ENCODE assay signal across 17 cellular contexts in genomic region chr2:226839960-226840359, GRCh38. TPM values are rescaled to one million over a fixed set of nuclear protein-coding genes. Genes with fewer than 3 reads are reported as not detected.
DNase-seq lines count a peak whose midpoint lies in the region; ATAC-seq and TF ChIP-seq lines count a peak whose summit lies in the region.
"Had no signal": no experiment of that assay in that cellular context is flagged by ENCODE, and none has a peak within 500 bp of the region (broad histone marks: within the 10 kb centered on the region; RNA-seq: fewer than 3 reads in every experiment).

No MANE protein-coding gene starts in this region.

- H3K4me3 Mint-ChIP-seq in activated CD8-positive, alpha-beta T cell treated with anti-CD3 and anti-CD28 coated beads for 36 hours = peak overlapping the region; percentile 44
- H3K4me3 Mint-ChIP-seq in activated CD8-positive, alpha-beta T cell treated with anti-CD3 and anti-CD28 coated beads, Interleukin-2, amount 10 ng/mL, durations not matched to agents 7 days and 5 days = no peak overlapping the region
- H3K4me3 Mint-ChIP-seq in T-helper 17 cell = peak overlapping the region; percentile 78
- H3K4me3 Mint-ChIP-seq in naive thymus-derived CD4-positive, alpha-beta T cell = peak overlapping the region in 5 of 10 donors; percentile 18 to 85 (median 24)
- H3K4me3 Mint-ChIP-seq: H9, immature natural killer cell had no signal

- no peak for TF ChIP-seq CTCF in activated CD8-positive, alpha-beta T cell treated with anti-CD3 and anti-CD28 coated beads for 36 hours (IDR thresholded peaks at IDR 0.05)

- no peak for ATAC-seq in activated CD8-positive, alpha-beta T cell treated with anti-CD3 and anti-CD28 coated beads for 36 hours
- ATAC-seq in activated CD8-positive, alpha-beta T cell treated with anti-CD3 and anti-CD28 coated beads, Interleukin-2, amount 10 ng/mL, durations not matched to agents 7 days and 5 days = no peak
- ATAC-seq in T-helper 17 cell (no peak), right cardiac atrium (no peak)
- no peak for ATAC-seq in naive thymus-derived CD4-positive, alpha-beta T cell
- ATAC-seq: A549, HepG2 had no signal

- H3K9me3 ChIP-seq in KOPT-K1 (ENCODE audit: insufficient read depth, low read length, poor library complexity, severe bottlenecking) (peaks cover 10% of the 10 kb centered on the region), T-helper 17 cell (ENCODE audit: control insufficient read depth, low read length, poor library complexity, severe bottlenecking) (no peaks in the 10 kb centered on the region), right cardiac atrium (ENCODE audit: control insufficient read depth, low read length) (no peaks in the 10 kb centered on the region)
- H3K9me3 ChIP-seq in naive thymus-derived CD4-positive, alpha-beta T cell (ENCODE audit: control insufficient read depth in 2 of 3, low read length in 3 of 3) = no peaks in the 10 kb centered on the region
- H3K9me3 ChIP-seq: neutrophil, right atrium auricular region had no signal

- intact Hi-C loops in activated CD8-positive, alpha-beta T cell treated with anti-CD3 and anti-CD28 coated beads for 36 hours (cut with micrococcal nuclease) = loop anchor here (5.0 kb wide), 2 partner anchors 38 to 142 kb away; no protein-coding TSS in a partner anchor
- intact Hi-C loops in naive thymus-derived CD4-positive, alpha-beta T cell (cut with micrococcal nuclease) = loop anchor here (2.0 to 10.0 kb wide), 3 partner anchors 17 to 1915 kb away; partner anchors contain the start of gene DOCK10 (in 1 of the 2)
- intact Hi-C loops in right cardiac atrium (cut with DNase I) = loop anchor here in 1 of 4 donors (10.0 kb wide), 1 partner anchor 125 kb away; no protein-coding TSS in a partner anchor

- H3K27ac Mint-ChIP-seq in activated CD8-positive, alpha-beta T cell treated with anti-CD3 and anti-CD28 coated beads for 36 hours = peak overlapping the region; percentile 78
- no peak overlapping the region for H3K27ac Mint-ChIP-seq in activated CD8-positive, alpha-beta T cell treated with anti-CD3 and anti-CD28 coated beads, Interleukin-2, amount 10 ng/mL, durations not matched to agents 7 days and 5 days
- peak overlapping the region; percentile 96 for H3K27ac Mint-ChIP-seq in T-helper 17 cell
- H3K27ac Mint-ChIP-seq in naive thymus-derived CD4-positive, alpha-beta T cell = peak overlapping the region in 8 of 9 donors; percentile 63 to 100 (median 94)
- H3K27ac Mint-ChIP-seq: H9, immature natural killer cell had no signal

- POLR2A ChIA-PET in activated CD8-positive, alpha-beta T cell treated with anti-CD3 and anti-CD28 coated beads for 36 hours (lab: Charles Lee) = no interaction called here
- POLR2A ChIA-PET in activated CD8-positive, alpha-beta T cell treated with anti-CD3 and anti-CD28 coated beads, Interleukin-2, amount 10 ng/mL, durations not matched to agents 7 days and 5 days (lab: Charles Lee) = no interaction called here
- POLR2A ChIA-PET in naive thymus-derived CD4-positive, alpha-beta T cell (lab: Charles Lee) = interaction anchor here (1.1 to 1.3 kb wide), 2 partner anchors 40 to 47 kb away, joined by 4 read pairs; partner anchors contain the start of gene IRS1

- H3K4me1 ChIP-seq in naive thymus-derived CD4-positive, alpha-beta T cell (ENCODE audit: control insufficient read depth in 2 of 2, insufficient read depth in 2 of 2, low read length in 2 of 2) = peaks cover 27 to 42% of the 10 kb centered on the region in 2 donors
- no peaks in the 10 kb centered on the region for H3K4me1 ChIP-seq in right cardiac atrium (ENCODE audit: control insufficient read depth, insufficient read depth, low read length)

- WGBS in right cardiac atrium = over 99% methylated on average over 2 of the region's 2 CpGs

- DNase-seq in activated CD8-positive, alpha-beta T cell treated with anti-CD3 and anti-CD28 coated beads for 36 hours = peak; percentile 40
- no peak for DNase-seq in activated CD8-positive, alpha-beta T cell treated with anti-CD3 and anti-CD28 coated beads, Interleukin-2, amount 10 ng/mL, durations not matched to agents 7 days and 5 days
- DNase-seq in T-helper 17 cell = no peak
- DNase-seq in naive thymus-derived CD4-positive, alpha-beta T cell = no peak
- DNase-seq in anterior cingulate cortex (lab: John Stamatoyannopoulos, UW) = no peak
- DNase-seq in right cardiac atrium = no peak
- DNase-seq in iPS-NIHi11 (ENCODE audit: low spot score) = no peak
- DNase-seq: amygdala, H9, immature natural killer cell, NCI-H1105 had no signal

- H3K27me3 ChIP-seq in naive thymus-derived CD4-positive, alpha-beta T cell (ENCODE audit: control insufficient read depth in 2 of 2, insufficient read depth in 2 of 2, low read length in 2 of 2) = no peaks in the 10 kb centered on the region
- no peaks in the 10 kb centered on the region for H3K27me3 ChIP-seq in right cardiac atrium (ENCODE audit: control insufficient read depth, insufficient read depth)
- H3K27me3 ChIP-seq: neutrophil, right atrium auricular region, tibial nerve had no signal

- peak overlapping the region; percentile 94 for H3K27ac ChIP-seq in KOPT-K1 (ENCODE audit: low read depth, low read length, poor library complexity, severe bottlenecking)
- H3K27ac ChIP-seq in naive thymus-derived CD4-positive, alpha-beta T cell (ENCODE audit: low read depth, low read length) = peak overlapping the region; percentile 99
- no peak overlapping the region for H3K27ac ChIP-seq in right cardiac atrium (ENCODE audit: low read length)
- H3K27ac ChIP-seq: A549, neutrophil, right atrium auricular region had no signal

- peak overlapping the region; percentile 3 for H3K4me3 ChIP-seq in naive thymus-derived CD4-positive, alpha-beta T cell (ENCODE audit: low read length)
- H3K4me3 ChIP-seq in right cardiac atrium (ENCODE audit: low read length) = no peak overlapping the region
- H3K4me3 ChIP-seq: A549, right atrium auricular region, tibial nerve had no signal

- H3K27me3 Mint-ChIP-seq in activated CD8-positive, alpha-beta T cell treated with anti-CD3 and anti-CD28 coated beads for 36 hours = no peaks in the 10 kb centered on the region
- no peaks in the 10 kb centered on the region for H3K27me3 Mint-ChIP-seq in activated CD8-positive, alpha-beta T cell treated with anti-CD3 and anti-CD28 coated beads, Interleukin-2, amount 10 ng/mL, durations not matched to agents 7 days and 5 days (ENCODE audit: low read depth)
- no peaks in the 10 kb centered on the region for H3K27me3 Mint-ChIP-seq in T-helper 17 cell
- H3K27me3 Mint-ChIP-seq in naive thymus-derived CD4-positive, alpha-beta T cell = no peaks in the 10 kb centered on the region

- CTCF ChIA-PET in activated CD8-positive, alpha-beta T cell treated with anti-CD3 and anti-CD28 coated beads for 36 hours (lab: Charles Lee) = interaction anchor here (0.9 kb wide), 1 partner anchor 42 kb away, joined by 3 read pairs; no protein-coding TSS in a partner anchor
- CTCF ChIA-PET in activated CD8-positive, alpha-beta T cell treated with anti-CD3 and anti-CD28 coated beads, Interleukin-2, amount 10 ng/mL, durations not matched to agents 7 days and 5 days (lab: Charles Lee) = interaction anchor here (0.7 to 1.0 kb wide), 2 partner anchors 8 to 146 kb away, joined by 3 read pairs; no protein-coding TSS in a partner anchor
- CTCF ChIA-PET in naive thymus-derived CD4-positive, alpha-beta T cell (lab: Charles Lee) = interaction anchor here (1.2 kb wide), 1 partner anchor 38 kb away, joined by 4 read pairs; no protein-coding TSS in a partner anchor

- peaks cover 10% of the 10 kb centered on the region; the same call in 1 of the 2 replicates for H3K36me3 ChIP-seq in KOPT-K1 (ENCODE audit: insufficient read depth, low read length)
- no peaks in the 10 kb centered on the region for H3K36me3 ChIP-seq in naive thymus-derived CD4-positive, alpha-beta T cell (ENCODE audit: control insufficient read depth in 2 of 3, insufficient read depth in 3 of 3, low read length in 3 of 3)
- H3K36me3 ChIP-seq: neutrophil, right atrium auricular region had no signal

- H3K36me3 Mint-ChIP-seq in activated CD8-positive, alpha-beta T cell treated with anti-CD3 and anti-CD28 coated beads for 36 hours (ENCODE audit: low read depth) = peaks cover 57% of the 10 kb centered on the region
- H3K36me3 Mint-ChIP-seq in activated CD8-positive, alpha-beta T cell treated with anti-CD3 and anti-CD28 coated beads, Interleukin-2, amount 10 ng/mL, durations not matched to agents 7 days and 5 days (ENCODE audit: low read depth) = peaks cover 58% of the 10 kb centered on the region
- H3K36me3 Mint-ChIP-seq in T-helper 17 cell (ENCODE audit: low read depth) = no peaks in the 10 kb centered on the region
- peaks cover 0 to 48% (median 7%) of the 10 kb centered on the region in 5 donors for H3K36me3 Mint-ChIP-seq in naive thymus-derived CD4-positive, alpha-beta T cell

- H3K9me3 Mint-ChIP-seq in activated CD8-positive, alpha-beta T cell treated with anti-CD3 and anti-CD28 coated beads for 36 hours = peaks cover 5% of the 10 kb centered on the region
- peaks cover 6% of the 10 kb centered on the region for H3K9me3 Mint-ChIP-seq in activated CD8-positive, alpha-beta T cell treated with anti-CD3 and anti-CD28 coated beads, Interleukin-2, amount 10 ng/mL, durations not matched to agents 7 days and 5 days (ENCODE audit: insufficient read depth)
- peaks cover 0 to 2% (median 0%) of the 10 kb centered on the region in 11 donors for H3K9me3 Mint-ChIP-seq in naive thymus-derived CD4-positive, alpha-beta T cell
- H3K9me3 Mint-ChIP-seq: immature natural killer cell had no signal

- peaks cover 60% of the 10 kb centered on the region for H3K4me1 Mint-ChIP-seq in activated CD8-positive, alpha-beta T cell treated with anti-CD3 and anti-CD28 coated beads for 36 hours (ENCODE audit: low read depth)
- H3K4me1 Mint-ChIP-seq in activated CD8-positive, alpha-beta T cell treated with anti-CD3 and anti-CD28 coated beads, Interleukin-2, amount 10 ng/mL, durations not matched to agents 7 days and 5 days (ENCODE audit: low read depth) = peaks cover 60% of the 10 kb centered on the region
- peaks cover 37% of the 10 kb centered on the region for H3K4me1 Mint-ChIP-seq in T-helper 17 cell
- H3K4me1 Mint-ChIP-seq in naive thymus-derived CD4-positive, alpha-beta T cell = peaks cover 33 to 88% (median 81%) of the 10 kb centered on the region in 7 donors

RNA-seq across cellular contexts. Expression of gene RHBDD1, which starts 4.1 kb away (rescaled TPM):
- total RNA-seq in activated CD8-positive, alpha-beta T cell treated with anti-CD3 and anti-CD28 coated beads for 36 hours = 10 to 100 TPM; 34.3 to 35.9 TPM
- total RNA-seq in activated CD8-positive, alpha-beta T cell treated with anti-CD3 and anti-CD28 coated beads, Interleukin-2, amount 10 ng/mL, durations not matched to agents 7 days and 5 days = 10 to 100 TPM; 23.4 to 29.5 TPM
- total RNA-seq in T-helper 17 cell = 10 to 100 TPM; 41.5 to 42.0 TPM
- 10 to 100 TPM; 42.9 to 70.8 (median 62.1) TPM for total RNA-seq in naive thymus-derived CD4-positive, alpha-beta T cell
- polyA plus RNA-seq in naive thymus-derived CD4-positive, alpha-beta T cell = 10 to 100 TPM; 21.2 to 21.5 TPM
- 10 to 100 TPM; 40.4 to 47.3 (median 41.1) TPM for total RNA-seq in right cardiac atrium
- polyA plus RNA-seq in right cardiac atrium = 9.3 TPM

RNA-seq across cellular contexts. Expression of gene IRS1, which starts 40.3 kb away (rescaled TPM):
- 1 to 10 TPM; 3.5 to 4.0 TPM for total RNA-seq in activated CD8-positive, alpha-beta T cell treated with anti-CD3 and anti-CD28 coated beads for 36 hours
- 1 to 10 TPM; 7.3 to 9.6 TPM for total RNA-seq in activated CD8-positive, alpha-beta T cell treated with anti-CD3 and anti-CD28 coated beads, Interleukin-2, amount 10 ng/mL, durations not matched to agents 7 days and 5 days
- 1 to 10 TPM in 1 of 2 donors, under 1 TPM in 1; 0.90 to 6.2 TPM for total RNA-seq in T-helper 17 cell
- 1 to 10 TPM; 1.3 to 7.1 (median 4.4) TPM for total RNA-seq in naive thymus-derived CD4-positive, alpha-beta T cell
- polyA plus RNA-seq in naive thymus-derived CD4-positive, alpha-beta T cell = under 1 TPM; 0.40 to 0.65 TPM
- 10 to 100 TPM; 14.2 to 16.0 (median 15.0) TPM for total RNA-seq in right cardiac atrium
- polyA plus RNA-seq in right cardiac atrium = 6.2 TPM
